Comparison of ENCODE assay signal across 10 cellular contexts in genomic region chr20:3237011-3237957, GRCh38. TPM values are rescaled to one million over a fixed set of nuclear protein-coding genes. Genes with fewer than 3 reads are reported as not detected.
A peak's percentile ranks its signal among the peaks of the same experiment; 100 is the strongest.
DNase-seq lines count a peak whose midpoint lies in the region; ATAC-seq and TF ChIP-seq lines count a peak whose summit lies in the region.
"Had no signal": no experiment of that assay in that cellular context is flagged by ENCODE, and none has a peak within 500 bp of the region (broad histone marks: within the 10 kb centered on the region; RNA-seq: fewer than 3 reads in every experiment).

No MANE protein-coding gene starts in this region.

- no peaks in the 10 kb centered on the region for H3K27me3 ChIP-seq in SU-DHL-6 (ENCODE audit: low read length)

- H3K4me2 ChIP-seq in SU-DHL-6 (ENCODE audit: low read depth, low read length, poor library complexity, severe bottlenecking): peak overlapping the region; percentile 63

- H3K36me3 Mint-ChIP-seq in activated T-cell treated with anti-CD3 and anti-CD28 coated beads, Interleukin-2, amount 50 U/mL, for 4 hours (ENCODE audit: insufficient read depth): no peaks in the 10 kb centered on the region
- no peaks in the 10 kb centered on the region for H3K36me3 Mint-ChIP-seq in glutamatergic neuron (ENCODE audit: unreplicated experiment)
- no peaks in the 10 kb centered on the region for H3K36me3 Mint-ChIP-seq in stimulated activated effector memory CD8-positive, alpha-beta T cell treated with anti-CD3 and anti-CD28 coated beads, Interleukin-12 subunit alpha, Interleukin-12 subunit beta, amount 100 ng/mL, for 72 hours

- peak overlapping the region; percentile 53; the same call in 1 of the 2 replicates for H3K9ac ChIP-seq in SU-DHL-6 (ENCODE audit: low read length)

- no peaks in the 10 kb centered on the region for H4K20me1 ChIP-seq in SU-DHL-6 (ENCODE audit: low read depth, low read length)

- no peak for TF ChIP-seq CTCF in SU-DHL-6 (IDR thresholded peaks at IDR 0.05; ENCODE audit: insufficient read depth, low read length, poor library complexity, severe bottlenecking)
- TF ChIP-seq CTCF in glutamatergic neuron (IDR thresholded peaks at IDR 0.05; ENCODE audit: partially characterized antibody, unreplicated experiment): no peak

- no peak overlapping the region for H3K27ac Mint-ChIP-seq in glutamatergic neuron (ENCODE audit: unreplicated experiment)
- H3K27ac Mint-ChIP-seq in stimulated activated effector memory CD8-positive, alpha-beta T cell treated with anti-CD3 and anti-CD28 coated beads, Interleukin-12 subunit alpha, Interleukin-12 subunit beta, amount 100 ng/mL, for 72 hours: no peak overlapping the region

- no peak overlapping the region for H3K4me3 ChIP-seq in SU-DHL-6 (ENCODE audit: insufficient read depth, low read length, poor library complexity, severe bottlenecking)

- peaks cover 7% of the 10 kb centered on the region for H3K4me1 Mint-ChIP-seq in activated T-cell treated with anti-CD3 and anti-CD28 coated beads, Interleukin-2, amount 50 U/mL, for 4 hours (ENCODE audit: low read depth)
- H3K4me1 Mint-ChIP-seq in glutamatergic neuron (ENCODE audit: low read depth, unreplicated experiment): peaks cover 18% of the 10 kb centered on the region
- peaks cover 20% of the 10 kb centered on the region for H3K4me1 Mint-ChIP-seq in stimulated activated effector memory CD8-positive, alpha-beta T cell treated with anti-CD3 and anti-CD28 coated beads, Interleukin-12 subunit alpha, Interleukin-12 subunit beta, amount 100 ng/mL, for 72 hours

- no peak overlapping the region for H2AFZ ChIP-seq in SU-DHL-6 (ENCODE audit: low read depth, low read length, severe bottlenecking)

- H3K9me3 Mint-ChIP-seq in activated T-cell treated with anti-CD3 and anti-CD28 coated beads, Interleukin-2, amount 50 U/mL, for 4 hours: no peaks in the 10 kb centered on the region
- peaks cover 9% of the 10 kb centered on the region for H3K9me3 Mint-ChIP-seq in glutamatergic neuron (ENCODE audit: unreplicated experiment)
- H3K9me3 Mint-ChIP-seq in stimulated activated effector memory CD8-positive, alpha-beta T cell treated with anti-CD3 and anti-CD28 coated beads, Interleukin-12 subunit alpha, Interleukin-12 subunit beta, amount 100 ng/mL, for 72 hours: no peaks in the 10 kb centered on the region

- H3K27me3 Mint-ChIP-seq in activated T-cell treated with anti-CD3 and anti-CD28 coated beads, Interleukin-2, amount 50 U/mL, for 4 hours (ENCODE audit: low read depth): peaks cover 53% of the 10 kb centered on the region
- peaks cover 16% of the 10 kb centered on the region for H3K27me3 Mint-ChIP-seq in glutamatergic neuron (ENCODE audit: unreplicated experiment)

- no peaks in the 10 kb centered on the region for H3K9me3 ChIP-seq in SU-DHL-6 (ENCODE audit: insufficient read depth, low read length)

- H3K27ac ChIP-seq in SU-DHL-6 (ENCODE audit: low read depth, low read length): no peak overlapping the region

- peak overlapping the region; percentile 79 for H3K4me3 Mint-ChIP-seq in activated T-cell treated with anti-CD3 and anti-CD28 coated beads, Interleukin-2, amount 50 U/mL, for 4 hours
- H3K4me3 Mint-ChIP-seq in glutamatergic neuron (ENCODE audit: unreplicated experiment): peak overlapping the region; percentile 80
- H3K4me3 Mint-ChIP-seq in stimulated activated effector memory CD8-positive, alpha-beta T cell treated with anti-CD3 and anti-CD28 coated beads, Interleukin-12 subunit alpha, Interleukin-12 subunit beta, amount 100 ng/mL, for 72 hours: peak overlapping the region; percentile 87

- no peaks in the 10 kb centered on the region for H3K79me2 ChIP-seq in SU-DHL-6 (ENCODE audit: insufficient read depth, low read length)

- no peaks in the 10 kb centered on the region for H3K36me3 ChIP-seq in SU-DHL-6 (ENCODE audit: low read length)

- no peak for ATAC-seq in activated T-cell treated with anti-CD3 and anti-CD28 coated beads, Interleukin-2, amount 50 U/mL, for 4 hours
- no peak for ATAC-seq in stimulated activated effector memory CD8-positive, alpha-beta T cell treated with anti-CD3 and anti-CD28 coated beads, Interleukin-12 subunit alpha, Interleukin-12 subunit beta, amount 100 ng/mL, for 72 hours

- H3K9me2 ChIP-seq in SU-DHL-6 (replicated peaks; ENCODE audit: insufficient read depth, low read length): no peaks in the 10 kb centered on the region

- DNase-seq in activated T-cell treated with anti-CD3 and anti-CD28 coated beads, Interleukin-2, amount 50 U/mL, for 4 hours: no peak
- no peak for DNase-seq in activated T-cell treated with anti-CD3 and anti-CD28 coated beads, Interleukin-2, amount 50 U/mL, for 48 hours
- DNase-seq in glutamatergic neuron: no peak
- DNase-seq in stimulated activated effector memory CD8-positive, alpha-beta T cell treated with anti-CD3 and anti-CD28 coated beads, Interleukin-12 subunit alpha, Interleukin-12 subunit beta, amount 100 ng/mL, for 72 hours (ENCODE audit: low spot score in 2 of 2): no peak
- no peak for DNase-seq in DMS153 treated with DMSO at 0.1 percent for 48 hours (lab: John Stamatoyannopoulos, UW; ENCODE audit: unreplicated experiment)
- no peak for DNase-seq in SK-N-DZ (ENCODE audit: low spot score)
- no peak for DNase-seq in LoVo (ENCODE audit: low spot score)
- DNase-seq: AML-193, T-helper 9 cell had no signal

- no peaks in the 10 kb centered on the region for H3F3A ChIP-seq in SU-DHL-6 (ENCODE audit: insufficient read depth)

RNA-seq across cellular contexts. Expression of gene SLC4A11, which starts 1.7 kb away (rescaled TPM):
- 1 to 10 TPM; 1.3 to 3.1 (median 1.4) TPM for total RNA-seq in activated T-cell treated with anti-CD3 and anti-CD28 coated beads, Interleukin-2, amount 50 U/mL, for 4 hours
- total RNA-seq in glutamatergic neuron (ENCODE audit: unreplicated experiment): 27.2 TPM
- polyA plus RNA-seq in SK-N-DZ (2014; cell fraction: cytosol; rRNA removed): 0.08 TPM in 1 of 2 replicates, not detected in the other
- polyA plus RNA-seq in SK-N-DZ (2014; cell fraction: nucleus; rRNA removed): 1.2 and 1.5 TPM in 2 replicates

RNA-seq across cellular contexts. Expression of gene ITPA, which starts 28.0 kb away (rescaled TPM):
- 100 to 1,000 TPM; 106 to 138 (median 130) TPM for total RNA-seq in activated T-cell treated with anti-CD3 and anti-CD28 coated beads, Interleukin-2, amount 50 U/mL, for 4 hours
- total RNA-seq in glutamatergic neuron (ENCODE audit: unreplicated experiment): 72.1 TPM
- polyA plus RNA-seq in SK-N-DZ (2014; cell fraction: cytosol; rRNA removed): 87.5 and 88.9 TPM in 2 replicates
- polyA plus RNA-seq in SK-N-DZ (2014; cell fraction: nucleus; rRNA removed): 119 and 121 TPM in 2 replicates

RNA-seq across cellular contexts. Expression of gene DDRGK1, which starts 32.8 kb away (rescaled TPM):
- total RNA-seq in activated T-cell treated with anti-CD3 and anti-CD28 coated beads, Interleukin-2, amount 50 U/mL, for 4 hours: 10 to 100 TPM; 65.4 to 75.8 (median 68.9) TPM
- 59.3 TPM for total RNA-seq in glutamatergic neuron (ENCODE audit: unreplicated experiment)
- 47.6 and 91.3 TPM in 2 replicates for polyA plus RNA-seq in SK-N-DZ (2014; cell fraction: cytosol; rRNA removed)
- polyA plus RNA-seq in SK-N-DZ (2014; cell fraction: nucleus; rRNA removed): 59.5 and 66.3 TPM in 2 replicates
